In the genomic region with DNA sequence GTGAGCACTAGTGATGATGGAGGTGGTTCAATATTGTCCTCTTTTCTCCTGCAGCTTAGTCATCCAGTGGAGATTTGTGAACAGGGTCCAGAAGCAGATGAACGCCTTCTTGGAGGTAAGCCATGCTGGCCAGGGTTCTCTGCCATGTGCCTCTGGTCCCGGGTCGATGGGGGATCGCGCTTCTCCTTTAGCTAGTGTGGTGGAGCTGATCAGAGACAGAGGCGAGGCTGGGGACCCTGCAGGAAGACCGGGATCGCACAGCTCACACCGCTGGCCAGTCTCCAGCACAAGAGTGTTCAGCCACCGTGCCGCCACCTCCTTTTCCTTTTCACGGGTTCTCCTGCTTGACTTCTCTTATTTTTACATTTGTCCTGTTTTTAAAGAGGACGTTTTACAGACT, we compare ENCODE assay signal across 24 cellular contexts.
"Had no signal": no experiment of that assay in that cellular context is flagged by ENCODE, and none has a peak within 500 bp of the region (broad histone marks: within the 10 kb centered on the region; RNA-seq: fewer than 3 reads in every experiment).

No MANE protein-coding gene starts in this region.

- ATAC-seq: foreskin keratinocyte; gastroesophageal sphincter; heart left ventricle; left cardiac atrium; natural killer cell; sciatic nerve; stimulated activated naive CD8-positive, alpha-beta T cell treated with anti-CD3 and anti-CD28 coated beads, Interleukin-15, amount 100 ng/mL, for 72 hours; upper lobe of right lung had no signal

- H3K27ac ChIP-seq: esophagus muscularis mucosa, foreskin keratinocyte, gastroesophageal sphincter, heart left ventricle, hepatocyte, parathyroid adenoma, suprapubic skin, transverse colon, upper lobe of right lung had no signal

- H3K27me3 ChIP-seq: dorsolateral prefrontal cortex, esophagus muscularis mucosa, foreskin keratinocyte, gastroesophageal sphincter, heart left ventricle, hepatocyte, suprapubic skin, transverse colon, upper lobe of right lung had no signal

- H3K4me3 ChIP-seq: dorsolateral prefrontal cortex, esophagus muscularis mucosa, gastroesophageal sphincter, heart left ventricle, hepatocyte, lung, smooth muscle cell, suprapubic skin, transverse colon, upper lobe of right lung had no signal

- H3K27ac Mint-ChIP-seq: memory B cell; natural killer cell; progenitor cell of endocrine pancreas; stimulated activated naive CD8-positive, alpha-beta T cell treated with anti-CD3 and anti-CD28 coated beads, Interleukin-15, amount 100 ng/mL, for 72 hours had no signal

- H3K9ac ChIP-seq: parathyroid adenoma had no signal

- H3K4me1 Mint-ChIP-seq: memory B cell; natural killer cell; stimulated activated naive CD8-positive, alpha-beta T cell treated with anti-CD3 and anti-CD28 coated beads, Interleukin-15, amount 100 ng/mL, for 72 hours had no signal

- H3K9me3 ChIP-seq: esophagus muscularis mucosa, gastroesophageal sphincter, heart left ventricle, suprapubic skin, transverse colon, upper lobe of right lung had no signal

- H3K27me3 Mint-ChIP-seq: memory B cell; progenitor cell of endocrine pancreas; stimulated activated naive CD8-positive, alpha-beta T cell treated with anti-CD3 and anti-CD28 coated beads, Interleukin-15, amount 100 ng/mL, for 72 hours had no signal

- H3K9me3 Mint-ChIP-seq: memory B cell; natural killer cell; stimulated activated naive CD8-positive, alpha-beta T cell treated with anti-CD3 and anti-CD28 coated beads, Interleukin-15, amount 100 ng/mL, for 72 hours had no signal

- H3K4me1 ChIP-seq: foreskin keratinocyte, gastroesophageal sphincter, heart left ventricle, parathyroid adenoma, suprapubic skin, transverse colon, upper lobe of right lung had no signal

- H3K4me3 Mint-ChIP-seq: memory B cell; natural killer cell; stimulated activated naive CD8-positive, alpha-beta T cell treated with anti-CD3 and anti-CD28 coated beads, Interleukin-15, amount 100 ng/mL, for 72 hours had no signal

- DNase-seq: effector CD4-positive, alpha-beta T cell; foreskin keratinocyte; heart left ventricle; left cardiac atrium; natural killer cell; stimulated activated CD4-positive, alpha-beta T cell treated with anti-CD3 and anti-CD28 coated beads, Interleukin-12 subunit alpha, Interleukin-12 subunit beta, amount 100 ng/mL, for 4 hours; stimulated activated CD4-positive, alpha-beta T cell treated with anti-CD3 and anti-CD28 coated beads, Interleukin-1b, Interleukin-23, amount 100 ng/mL, for 48 hours; stimulated activated CD4-positive, alpha-beta T cell treated with anti-CD3 and anti-CD28 coated beads, Interleukin-4, amount 100 ng/mL, for 1 hour; stimulated activated CD8-positive, alpha-beta memory T cell treated with anti-CD3 and anti-CD28 coated beads, Interleukin-4, amount 100 ng/mL, for 48 hours; stimulated activated naive CD4-positive, alpha-beta T cell; stimulated activated naive CD8-positive, alpha-beta T cell treated with anti-CD3 and anti-CD28 coated beads, Interleukin-15, amount 100 ng/mL, for 72 hours; transverse colon; upper lobe of right lung had no signal

- H3K36me3 Mint-ChIP-seq: natural killer cell had no signal
